12 cellular contexts compared by ENCODE assay signal in the genomic region with DNA sequence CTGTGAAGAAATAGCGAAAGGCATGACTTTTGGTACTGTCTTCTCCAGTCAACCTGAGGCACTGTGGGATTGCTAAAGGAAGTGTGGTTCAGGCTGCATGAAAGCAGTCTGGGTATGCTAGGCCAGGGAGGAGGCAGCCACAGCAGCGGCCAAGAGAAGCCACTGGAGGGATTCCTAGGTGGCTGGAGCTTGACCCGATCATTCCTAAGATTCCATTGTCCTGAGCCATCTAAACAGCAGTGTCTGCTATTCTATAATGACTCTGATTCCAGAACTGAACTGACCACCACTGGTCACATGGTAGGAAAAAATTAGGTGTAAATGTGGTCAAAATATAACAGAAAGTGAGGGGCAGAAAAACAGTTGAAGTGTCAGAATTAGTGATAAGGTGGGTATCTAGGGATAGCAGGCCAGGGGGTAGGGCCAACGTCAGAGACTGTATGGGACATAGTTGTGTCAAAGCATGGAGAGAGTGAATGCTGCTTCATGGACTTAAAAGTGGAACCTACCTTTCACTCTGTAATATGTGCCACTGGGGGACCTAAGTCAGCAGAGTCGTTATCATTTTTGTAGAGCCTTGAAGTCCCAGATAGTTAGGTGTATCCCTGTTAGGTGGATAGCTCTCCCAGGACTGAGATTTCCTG.
DNase-seq lines count a peak whose midpoint lies in the region; ATAC-seq lines count a peak whose summit lies in the region.
"Had no signal": no experiment of that assay in that cellular context is flagged by ENCODE, and none has a peak within 500 bp of the region (broad histone marks: within the 10 kb centered on the region; RNA-seq: fewer than 3 reads in every experiment).

No MANE protein-coding gene starts in this region.

- no peak overlapping the region for H4K8ac ChIP-seq in neuronal stem cell (ENCODE audit: low read depth, low read length)

- H3K14ac ChIP-seq in neuronal stem cell (ENCODE audit: low read length) = no peak overlapping the region

- ATAC-seq in right cardiac atrium = no peak

- H2BK5ac ChIP-seq in neuronal stem cell (ENCODE audit: low read length) = no peak overlapping the region

- no CpG with 5 or more reads among the region's 5 CpGs for WGBS in neuronal stem cell (ENCODE audit: extremely low coverage in 2 of 2, insufficient read length in 2 of 2, insufficient replicate concordance in 1 of 2), 2 donors
- WGBS in right cardiac atrium = 52% methylated on average over 5 of the region's 5 CpGs

- CTCF ChIA-PET in activated naive CD4-positive, alpha-beta T cell treated with anti-CD3 and anti-CD28 coated beads, Interleukin-2, amount 10 ng/mL, durations not matched to agents 7 days and 5 days (lab: Charles Lee) = no interaction called here

- H3K27ac ChIP-seq in neuronal stem cell (replicated peaks; ENCODE audit: low read length) = no peak overlapping the region
- no peak overlapping the region for H3K27ac ChIP-seq in right cardiac atrium (ENCODE audit: low read length)

- peaks cover 10% of the 10 kb centered on the region for H3K9me3 Mint-ChIP-seq in activated naive CD4-positive, alpha-beta T cell treated with anti-CD3 and anti-CD28 coated beads, Interleukin-2, amount 10 ng/mL, durations not matched to agents 7 days and 5 days

- H3K18ac ChIP-seq in neuronal stem cell (ENCODE audit: low read length) = no peak overlapping the region

- no peaks in the 10 kb centered on the region for H3K79me1 ChIP-seq in neuronal stem cell (ENCODE audit: low read depth, low read length)

- H3K4me1 ChIP-seq in NT2/D1 (ENCODE audit: insufficient read depth, insufficient read length) (no peaks in the 10 kb centered on the region), neuronal stem cell (ENCODE audit: control insufficient read depth in 2 of 2, insufficient read depth in 1 of 2, low read depth in 1 of 2, low read length in 2 of 2) (peaks cover 0 to 8% of the 10 kb centered on the region in 2 donors), right cardiac atrium (ENCODE audit: control insufficient read depth, insufficient read depth, low read length) (no peaks in the 10 kb centered on the region)

- H2BK120ac ChIP-seq in neuronal stem cell (ENCODE audit: low read depth, low read length) = no peak overlapping the region

- peak overlapping the region; percentile 32 for H2AFZ ChIP-seq in neuronal stem cell (ENCODE audit: low read length)

- DNase-seq in COLO829 (ENCODE audit: low spot score) (peak; percentile 62), NT2/D1 (ENCODE audit: low read depth, low spot score) (peak; percentile 27), epidermal melanocyte (ENCODE audit: insufficient read length, low spot score) (peak; percentile 17), neuronal stem cell (ENCODE audit: low spot score) (no peak), right cardiac atrium (no peak), ureter (ENCODE audit: low spot score) (no peak), NOMO-1 treated with dmso at 0.1 percent for 144 hours (lab: John Stamatoyannopoulos, UW; ENCODE audit: unreplicated experiment) (no peak)
- DNase-seq in activated naive CD4-positive, alpha-beta T cell treated with anti-CD3 and anti-CD28 coated beads, Interleukin-2, amount 10 ng/mL, durations not matched to agents 7 days and 5 days = no peak
- DNase-seq: activated CD4-positive, alpha-beta memory T cell treated with anti-CD3 and anti-CD28 coated beads, Interleukin-2, amount 10 ng/mL, durations not matched to agents 7 days and 5 days; activated naive CD8-positive, alpha-beta T cell treated with anti-CD3 and anti-CD28 coated beads, Interleukin-2, amount 10 ng/mL, durations not matched to agents 7 days and 5 days; NCI-H2107; SHP77 treated with DMSO at 0.1 percent for 48 hours had no signal

- H3K36me3 ChIP-seq in NT2/D1 (ENCODE audit: insufficient read depth, insufficient read length, low read length) = no peaks in the 10 kb centered on the region
- H3K36me3 ChIP-seq in neuronal stem cell (replicated peaks in 1 of 2; ENCODE audit: control insufficient read depth in 2 of 2, insufficient read depth in 2 of 2, low read length in 2 of 2) = no peaks in the 10 kb centered on the region

- H3K27ac Mint-ChIP-seq in activated naive CD4-positive, alpha-beta T cell treated with anti-CD3 and anti-CD28 coated beads, Interleukin-2, amount 10 ng/mL, durations not matched to agents 7 days and 5 days = no peak overlapping the region
- H3K27ac Mint-ChIP-seq: activated CD4-positive, alpha-beta memory T cell treated with anti-CD3 and anti-CD28 coated beads, Interleukin-2, amount 10 ng/mL, durations not matched to agents 7 days and 5 days; activated naive CD8-positive, alpha-beta T cell treated with anti-CD3 and anti-CD28 coated beads, Interleukin-2, amount 10 ng/mL, durations not matched to agents 7 days and 5 days had no signal

- no peak overlapping the region for H3K4ac ChIP-seq in neuronal stem cell (ENCODE audit: low read length)

- no peak overlapping the region for H2BK12ac ChIP-seq in neuronal stem cell (ENCODE audit: low read length)

- H3K9ac ChIP-seq in NT2/D1 (ENCODE audit: insufficient read length, low read depth) = no peak overlapping the region
- no peak overlapping the region for H3K9ac ChIP-seq in neuronal stem cell (ENCODE audit: low read depth, low read length, poor library complexity)

- H3K23ac ChIP-seq in neuronal stem cell (ENCODE audit: low read depth, low read length, poor library complexity) = no peak overlapping the region

- H3K27me3 ChIP-seq in NT2/D1 (ENCODE audit: insufficient read depth, insufficient read length) (no peaks in the 10 kb centered on the region), neuronal stem cell (ENCODE audit: control insufficient read depth in 3 of 3, insufficient read depth in 3 of 3, low read depth in 1 of 3, low read length in 3 of 3) (no peaks in the 10 kb centered on the region), right cardiac atrium (ENCODE audit: control insufficient read depth, insufficient read depth) (no peaks in the 10 kb centered on the region)

- H3K4me1 Mint-ChIP-seq in activated naive CD4-positive, alpha-beta T cell treated with anti-CD3 and anti-CD28 coated beads, Interleukin-2, amount 10 ng/mL, durations not matched to agents 7 days and 5 days = no peaks in the 10 kb centered on the region
- H3K4me1 Mint-ChIP-seq: activated CD4-positive, alpha-beta memory T cell treated with anti-CD3 and anti-CD28 coated beads, Interleukin-2, amount 10 ng/mL, durations not matched to agents 7 days and 5 days; activated naive CD8-positive, alpha-beta T cell treated with anti-CD3 and anti-CD28 coated beads, Interleukin-2, amount 10 ng/mL, durations not matched to agents 7 days and 5 days had no signal

- H3K27me3 Mint-ChIP-seq in activated naive CD4-positive, alpha-beta T cell treated with anti-CD3 and anti-CD28 coated beads, Interleukin-2, amount 10 ng/mL, durations not matched to agents 7 days and 5 days = no peaks in the 10 kb centered on the region
- H3K27me3 Mint-ChIP-seq: activated CD4-positive, alpha-beta memory T cell treated with anti-CD3 and anti-CD28 coated beads, Interleukin-2, amount 10 ng/mL, durations not matched to agents 7 days and 5 days; activated naive CD8-positive, alpha-beta T cell treated with anti-CD3 and anti-CD28 coated beads, Interleukin-2, amount 10 ng/mL, durations not matched to agents 7 days and 5 days had no signal

- H3K4me2 ChIP-seq in neuronal stem cell (ENCODE audit: insufficient read depth, low read length, poor library complexity, severe bottlenecking) = no peak overlapping the region

- H2AK5ac ChIP-seq in neuronal stem cell (ENCODE audit: low read depth, low read length) = no peak overlapping the region

- H3K9me3 ChIP-seq in NT2/D1 (ENCODE audit: insufficient read depth, low read length) (no peaks in the 10 kb centered on the region), neuronal stem cell (replicated peaks in 1 of 2; ENCODE audit: control insufficient read depth in 2 of 2, insufficient read depth in 1 of 2, low read depth in 1 of 2, low read length in 2 of 2) (no peaks in the 10 kb centered on the region), right cardiac atrium (ENCODE audit: control insufficient read depth, low read length) (no peaks in the 10 kb centered on the region)

- H4K91ac ChIP-seq in neuronal stem cell (ENCODE audit: low read depth, low read length, poor library complexity) = no peak overlapping the region

- H3K36me3 Mint-ChIP-seq in activated naive CD4-positive, alpha-beta T cell treated with anti-CD3 and anti-CD28 coated beads, Interleukin-2, amount 10 ng/mL, durations not matched to agents 7 days and 5 days = no peaks in the 10 kb centered on the region
- H3K36me3 Mint-ChIP-seq: activated naive CD8-positive, alpha-beta T cell treated with anti-CD3 and anti-CD28 coated beads, Interleukin-2, amount 10 ng/mL, durations not matched to agents 7 days and 5 days had no signal

- no peak overlapping the region for H3K4me3 ChIP-seq in NT2/D1 (ENCODE audit: insufficient read length, low read depth)
- no peak overlapping the region for H3K4me3 ChIP-seq in neuronal stem cell (ENCODE audit: low read length in 2 of 2)
- H3K4me3 ChIP-seq in right cardiac atrium (ENCODE audit: low read length) = no peak overlapping the region

- no peak overlapping the region for H2BK15ac ChIP-seq in neuronal stem cell (ENCODE audit: low read length)

- no peak overlapping the region for H3K4me3 Mint-ChIP-seq in activated naive CD4-positive, alpha-beta T cell treated with anti-CD3 and anti-CD28 coated beads, Interleukin-2, amount 10 ng/mL, durations not matched to agents 7 days and 5 days
- H3K4me3 Mint-ChIP-seq: activated CD4-positive, alpha-beta memory T cell treated with anti-CD3 and anti-CD28 coated beads, Interleukin-2, amount 10 ng/mL, durations not matched to agents 7 days and 5 days; activated naive CD8-positive, alpha-beta T cell treated with anti-CD3 and anti-CD28 coated beads, Interleukin-2, amount 10 ng/mL, durations not matched to agents 7 days and 5 days had no signal

- intact Hi-C loops in right cardiac atrium (cut with DNase I) = no loop called here

Comparison
In these comparisons a context has a peak if more than half of its experiments do, and no peak if none do; other contexts are left out.
1. DNase-seq: peak in COLO829 (single experiment), NT2/D1 (single experiment) and epidermal melanocyte (single experiment); none in neuronal stem cell (single experiment), right cardiac atrium (0 of 3), ureter (single experiment), NOMO-1 treated with dmso at 0.1 percent for 144 hours (single experiment) and activated naive CD4-positive, alpha-beta T cell treated with anti-CD3 and anti-CD28 coated beads, Interleukin-2, amount 10 ng/mL, durations not matched to agents 7 days and 5 days (single experiment).